20 cellular contexts compared by ENCODE assay signal in genomic region chr2:162082036-162082435, GRCh38.
"Had no signal": no experiment of that assay in that cellular context is flagged by ENCODE, and none has a peak within 500 bp of the region (broad histone marks: within the 10 kb centered on the region; RNA-seq: fewer than 3 reads in every experiment).

No MANE protein-coding gene starts in this region.

- H3K9me3 ChIP-seq: gastrocnemius medialis had no signal

- DNase-seq: dermis blood vessel endothelial cell; dorsolateral prefrontal cortex; effector CD4-positive, alpha-beta T cell; effector memory CD4-positive, alpha-beta T cell; foreskin fibroblast; foreskin melanocyte; gastrocnemius medialis; glutamatergic neuron; head of caudate nucleus; heart right ventricle; hippocampal formation; left cardiac atrium; left lung; left ventricle myocardium superior; lower lobe of right lung; mesendoderm; midbrain had no signal

- H3K27me3 ChIP-seq: dorsolateral prefrontal cortex, esophagus muscularis mucosa, gastrocnemius medialis, heart right ventricle, left lung had no signal

- H3K36me3 ChIP-seq: esophagus muscularis mucosa, gastrocnemius medialis, heart right ventricle, left lung, lower lobe of right lung had no signal

- H3K36me3 Mint-ChIP-seq: memory B cell had no signal

- H3K4me1 ChIP-seq: esophagus muscularis mucosa, gastrocnemius medialis, left lung, lower lobe of right lung had no signal

- H3K27ac ChIP-seq: coronary artery, dorsolateral prefrontal cortex, esophagus muscularis mucosa, gastrocnemius medialis, heart right ventricle, left lung, lower lobe of right lung had no signal

- H3K4me1 Mint-ChIP-seq: memory B cell had no signal

- ATAC-seq: gastrocnemius medialis, heart right ventricle, left cardiac atrium, left lung, left ventricle myocardium superior, lower lobe of right lung had no signal

- H3K27ac Mint-ChIP-seq: memory B cell had no signal

- H3K4me3 Mint-ChIP-seq: memory B cell had no signal

- H3K4me3 ChIP-seq: coronary artery, dorsolateral prefrontal cortex, esophagus muscularis mucosa, gastrocnemius medialis, heart right ventricle, left lung, lower lobe of right lung had no signal
